Comparison of ENCODE assay signal across 25 cellular contexts in genomic region chr15:57037548-57037947, GRCh38.
DNase-seq lines count a peak whose midpoint lies in the region; ATAC-seq and TF ChIP-seq lines count a peak whose summit lies in the region.
"Had no signal": no experiment of that assay in that cellular context is flagged by ENCODE, and none has a peak within 500 bp of the region (broad histone marks: within the 10 kb centered on the region; RNA-seq: fewer than 3 reads in every experiment).

No MANE protein-coding gene starts in this region.

- H3K27me3 Mint-ChIP-seq in activated T-cell treated with anti-CD3 and anti-CD28 coated beads, Interleukin-2, amount 50 U/mL, for 24 hours, result no peaks in the 10 kb centered on the region
- H3K27me3 Mint-ChIP-seq in activated naive CD8-positive, alpha-beta T cell treated with anti-CD3 and anti-CD28 coated beads for 36 hours, result no peaks in the 10 kb centered on the region
- H3K27me3 Mint-ChIP-seq: activated naive CD8-positive, alpha-beta T cell treated with anti-CD3 and anti-CD28 coated beads, Interleukin-2, amount 10 ng/mL, durations not matched to agents 7 days and 5 days; effector memory CD8-positive, alpha-beta T cell had no signal

- peak; percentile 58 for ATAC-seq in stimulated activated effector memory CD8-positive, alpha-beta T cell treated with anti-CD3 and anti-CD28 coated beads, Interleukin-12 subunit alpha, Interleukin-12 subunit beta, amount 100 ng/mL, for 72 hours
- no peak for ATAC-seq in GM19328 (IDR thresholded peaks at IDR 0.05; ENCODE audit: unreplicated experiment)
- ATAC-seq: effector memory CD8-positive, alpha-beta T cell; left lung; pancreas had no signal

- peak overlapping the region; percentile 35 for H3K27ac Mint-ChIP-seq in activated T-cell treated with anti-CD3 and anti-CD28 coated beads, Interleukin-2, amount 50 U/mL, for 24 hours
- H3K27ac Mint-ChIP-seq in activated naive CD8-positive, alpha-beta T cell treated with anti-CD3 and anti-CD28 coated beads for 36 hours, result peak overlapping the region; percentile 42
- peak overlapping the region; percentile 44 for H3K27ac Mint-ChIP-seq in stimulated activated effector memory CD8-positive, alpha-beta T cell treated with anti-CD3 and anti-CD28 coated beads, Interleukin-12 subunit alpha, Interleukin-12 subunit beta, amount 100 ng/mL, for 72 hours
- H3K27ac Mint-ChIP-seq: activated naive CD8-positive, alpha-beta T cell treated with anti-CD3 and anti-CD28 coated beads, Interleukin-2, amount 10 ng/mL, durations not matched to agents 7 days and 5 days; neural progenitor cell had no signal

- TF ChIP-seq CTCF in GM12865 (IDR thresholded peaks at IDR 0.05; ENCODE audit: insufficient read depth, low read depth, low read length, missing control alignments), result no peak

- peaks cover 62% of the 10 kb centered on the region for H3K4me1 Mint-ChIP-seq in activated T-cell treated with anti-CD3 and anti-CD28 coated beads, Interleukin-2, amount 50 U/mL, for 24 hours (ENCODE audit: low read depth)
- H3K4me1 Mint-ChIP-seq in activated naive CD8-positive, alpha-beta T cell treated with anti-CD3 and anti-CD28 coated beads for 36 hours, result peaks cover 55% of the 10 kb centered on the region
- peaks cover 58% of the 10 kb centered on the region for H3K4me1 Mint-ChIP-seq in stimulated activated effector memory CD8-positive, alpha-beta T cell treated with anti-CD3 and anti-CD28 coated beads, Interleukin-12 subunit alpha, Interleukin-12 subunit beta, amount 100 ng/mL, for 72 hours
- H3K4me1 Mint-ChIP-seq: neural progenitor cell had no signal

- no peak overlapping the region for H3K4me3 ChIP-seq in GM12865 (ENCODE audit: low read depth, low read length)
- H3K4me3 ChIP-seq: left lung, neural progenitor cell, pancreas, SJCRH30, uterus had no signal

- no peak for DNase-seq in activated T-cell treated with anti-CD3 and anti-CD28 coated beads, Interleukin-2, amount 50 U/mL, for 24 hours
- no peak for DNase-seq in activated T-cell treated with anti-CD3 and anti-CD28 coated beads, Interleukin-2, amount 50 U/mL, for 1 hour
- DNase-seq in GM12865 (ENCODE audit: low read depth), result peak; percentile 3
- DNase-seq in activated naive CD8-positive, alpha-beta T cell treated with anti-CD3 and anti-CD28 coated beads for 36 hours, result no peak
- DNase-seq in stimulated activated effector memory CD8-positive, alpha-beta T cell treated with anti-CD3 and anti-CD28 coated beads, Interleukin-12 subunit alpha, Interleukin-12 subunit beta, amount 100 ng/mL, for 72 hours (ENCODE audit: low spot score in 2 of 2), result no peak
- no peak for DNase-seq in NCI-H2029 (lab: John Stamatoyannopoulos, UW)
- no peak for DNase-seq in GM19238 (ENCODE audit: insufficient read length, low spot score)
- DNase-seq: activated naive CD8-positive, alpha-beta T cell treated with anti-CD3 and anti-CD28 coated beads, Interleukin-2, amount 10 ng/mL, durations not matched to agents 7 days and 5 days; cortex of kidney; effector memory CD8-positive, alpha-beta T cell; hypothalamus; left lung; mesenchymal stem cell; NCI-H446; NCI-H774; pancreas; RPMI8226; small intestine; stimulated activated naive CD4-positive, alpha-beta T cell treated with Interleukin-2 at 50 U/mL for 16 hours; SW 1271; uterus; WERI-Rb-1 had no signal

- peaks cover 3% of the 10 kb centered on the region for H3K36me3 Mint-ChIP-seq in activated T-cell treated with anti-CD3 and anti-CD28 coated beads, Interleukin-2, amount 50 U/mL, for 24 hours (ENCODE audit: low read depth)
- H3K36me3 Mint-ChIP-seq in activated naive CD8-positive, alpha-beta T cell treated with anti-CD3 and anti-CD28 coated beads for 36 hours, result peaks cover 17% of the 10 kb centered on the region
- H3K36me3 Mint-ChIP-seq in stimulated activated effector memory CD8-positive, alpha-beta T cell treated with anti-CD3 and anti-CD28 coated beads, Interleukin-12 subunit alpha, Interleukin-12 subunit beta, amount 100 ng/mL, for 72 hours, result no peaks in the 10 kb centered on the region

- H3K4me3 Mint-ChIP-seq in activated T-cell treated with anti-CD3 and anti-CD28 coated beads, Interleukin-2, amount 50 U/mL, for 24 hours, result no peak overlapping the region
- no peak overlapping the region for H3K4me3 Mint-ChIP-seq in activated naive CD8-positive, alpha-beta T cell treated with anti-CD3 and anti-CD28 coated beads for 36 hours
- H3K4me3 Mint-ChIP-seq in stimulated activated effector memory CD8-positive, alpha-beta T cell treated with anti-CD3 and anti-CD28 coated beads, Interleukin-12 subunit alpha, Interleukin-12 subunit beta, amount 100 ng/mL, for 72 hours, result peak overlapping the region; percentile 20
- H3K4me3 Mint-ChIP-seq: activated naive CD8-positive, alpha-beta T cell treated with anti-CD3 and anti-CD28 coated beads, Interleukin-2, amount 10 ng/mL, durations not matched to agents 7 days and 5 days; neural progenitor cell had no signal

- no peaks in the 10 kb centered on the region for H3K9me3 Mint-ChIP-seq in activated T-cell treated with anti-CD3 and anti-CD28 coated beads, Interleukin-2, amount 50 U/mL, for 24 hours
- H3K9me3 Mint-ChIP-seq in activated naive CD8-positive, alpha-beta T cell treated with anti-CD3 and anti-CD28 coated beads for 36 hours, result peaks cover 4% of the 10 kb centered on the region
- H3K9me3 Mint-ChIP-seq in stimulated activated effector memory CD8-positive, alpha-beta T cell treated with anti-CD3 and anti-CD28 coated beads, Interleukin-12 subunit alpha, Interleukin-12 subunit beta, amount 100 ng/mL, for 72 hours, result no peaks in the 10 kb centered on the region
- H3K9me3 Mint-ChIP-seq: activated naive CD8-positive, alpha-beta T cell treated with anti-CD3 and anti-CD28 coated beads, Interleukin-2, amount 10 ng/mL, durations not matched to agents 7 days and 5 days; effector memory CD8-positive, alpha-beta T cell had no signal
